Comparison of ENCODE assay signal across 7 cellular contexts in the genomic region with DNA sequence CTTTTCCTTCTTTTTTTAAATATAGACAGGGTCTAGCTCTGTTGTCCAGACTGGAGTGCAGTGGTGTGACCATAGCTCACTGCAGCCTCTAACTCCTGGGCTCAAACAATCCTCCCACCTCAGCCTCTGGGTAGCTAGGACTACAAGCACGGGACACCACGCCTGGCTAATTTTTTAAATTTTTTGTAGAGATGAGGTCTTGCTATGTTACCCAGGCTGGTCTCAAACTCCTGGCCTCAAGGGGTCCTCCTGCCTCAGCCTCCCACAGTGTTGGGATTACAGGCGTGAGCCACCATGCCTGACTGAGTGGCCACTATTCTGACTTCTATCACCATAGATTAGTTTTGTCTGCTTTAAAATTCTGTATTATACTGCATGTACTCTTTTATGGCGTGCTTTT.
DNase-seq lines count a peak whose midpoint lies in the region; ATAC-seq and TF ChIP-seq lines count a peak whose summit lies in the region.
"Not testable (repeated sequence)": the region's sequence is repeated elsewhere in the genome, so short reads cannot be mapped to it uniquely, and the experiment has no call there.

No MANE protein-coding gene starts in this region.

- not testable (repeated sequence) for H3K9ac ChIP-seq in fibroblast of lung (ENCODE audit: insufficient read depth, low read length); subcutaneous abdominal adipose tissue (ENCODE audit: low read length in 5 of 5)

- not testable (repeated sequence) for H3K27ac ChIP-seq in CD8-positive, alpha-beta T cell (ENCODE audit: low read depth, low read length)
- H3K27ac ChIP-seq in fibroblast of lung (ENCODE audit: insufficient read depth, low read length), result peak overlapping the region; percentile 84
- peak overlapping the region in 2 of 3 donors; percentile 80 to 95 for H3K27ac ChIP-seq in right lobe of liver
- H3K27ac ChIP-seq in osteoblast (ENCODE audit: low read depth, low read length), result peak overlapping the region; percentile 81
- H3K27ac ChIP-seq in subcutaneous abdominal adipose tissue (ENCODE audit: low read depth, low read length), result peak overlapping the region; percentile 81

- H3K4me3 ChIP-seq in CD8-positive, alpha-beta T cell (ENCODE audit: low read depth, low read length); fibroblast of lung (replicated peaks in 1 of 4; ENCODE audit: control extremely low read depth in 1 of 4, insufficient read depth in 1 of 4, low read depth in 3 of 4, low read length in 4 of 4); right lobe of liver; osteoblast (ENCODE audit: insufficient read depth, low read length); subcutaneous abdominal adipose tissue (ENCODE audit: low read depth in 1 of 5, low read length in 5 of 5): not testable (repeated sequence)

- H3K36me3 Mint-ChIP-seq in CD8-positive, alpha-beta T cell, result peaks cover 22% of the 10 kb centered on the region
- not testable (repeated sequence) for H3K36me3 Mint-ChIP-seq in activated naive CD4-positive, alpha-beta T cell treated with anti-CD3 and anti-CD28 coated beads, Interleukin-2, amount 50 U/mL, for 24 hours; chondrocyte (ENCODE audit: low read depth)

- peaks cover 51% of the 10 kb centered on the region for H3K4me1 Mint-ChIP-seq in CD8-positive, alpha-beta T cell (ENCODE audit: low read depth)
- peaks cover 63% of the 10 kb centered on the region for H3K4me1 Mint-ChIP-seq in activated naive CD4-positive, alpha-beta T cell treated with anti-CD3 and anti-CD28 coated beads, Interleukin-2, amount 50 U/mL, for 24 hours
- peaks cover 74% of the 10 kb centered on the region for H3K4me1 Mint-ChIP-seq in chondrocyte (ENCODE audit: low read depth)

- H3K79me2 ChIP-seq in fibroblast of lung (ENCODE audit: control insufficient read depth, insufficient read depth, low read length); osteoblast (ENCODE audit: insufficient read depth, low read length): not testable (repeated sequence)

- CTCF ChIA-PET in CD8-positive, alpha-beta T cell (lab: Charles Lee), result interaction anchor here (1.4 to 2.6 kb wide), 3 partner anchors 77 to 113 kb away, joined by 3 to 9 read pairs (median 8); no protein-coding TSS in a partner anchor

- H4K20me1 ChIP-seq in fibroblast of lung (ENCODE audit: control insufficient read depth, extremely low read depth, insufficient read depth, low read length); osteoblast (ENCODE audit: insufficient read depth, low read length): not testable (repeated sequence)

- not testable (repeated sequence) for DNase-seq in CD8-positive, alpha-beta T cell; fibroblast of lung (ENCODE audit: low read depth in 2 of 2); right lobe of liver; osteoblast (ENCODE audit: insufficient read length, low spot score, missing footprints)
- DNase-seq in chondrocyte (ENCODE audit: low spot score), result peak; percentile 14

- not testable (repeated sequence) for H3K4me3 Mint-ChIP-seq in CD8-positive, alpha-beta T cell; chondrocyte (ENCODE audit: unreplicated experiment)
- peak overlapping the region; percentile 12 for H3K4me3 Mint-ChIP-seq in activated naive CD4-positive, alpha-beta T cell treated with anti-CD3 and anti-CD28 coated beads, Interleukin-2, amount 50 U/mL, for 24 hours

- WGBS in right lobe of liver (ENCODE audit: insufficient coverage, low coverage, low lambda C conversion rate, missing lambda C conversion rate), result 86% methylated on average over 4 of the region's 4 CpGs

- H3K27me3 ChIP-seq in CD8-positive, alpha-beta T cell (ENCODE audit: insufficient read depth, low read length); fibroblast of lung (ENCODE audit: control insufficient read depth, insufficient read depth, low read length); right lobe of liver; osteoblast (ENCODE audit: insufficient read depth, low read length); subcutaneous abdominal adipose tissue (ENCODE audit: control insufficient read depth in 5 of 5, insufficient read depth in 4 of 5, low read length in 5 of 5): not testable (repeated sequence)

- POLR2A ChIA-PET in CD8-positive, alpha-beta T cell (lab: Charles Lee), result interaction anchor here (1.8 kb wide), 1 partner anchor 80 kb away, joined by 6 read pairs; a partner anchor contains a TSS

- intact Hi-C loops in CD8-positive, alpha-beta T cell (cut with DNase I, micrococcal nuclease), result loop anchor here (5.0 kb wide), 2 partner anchors 79 to 101 kb away; a partner anchor contains a TSS
- intact Hi-C loops in right lobe of liver (cut with DNase I), result not testable (repeated sequence)

- H3K9me3 ChIP-seq in CD8-positive, alpha-beta T cell (ENCODE audit: low read length); fibroblast of lung (ENCODE audit: control insufficient read depth, insufficient read depth, low read depth, low read length); right lobe of liver; osteoblast (ENCODE audit: low read depth, low read length); subcutaneous abdominal adipose tissue (ENCODE audit: control insufficient read depth in 5 of 5, low read length in 5 of 5): not testable (repeated sequence)

- not testable (repeated sequence) for TF ChIP-seq CTCF in CD8-positive, alpha-beta T cell (IDR thresholded peaks at IDR 0.05); chondrocyte (IDR thresholded peaks at IDR 0.05); fibroblast of lung (conservative IDR thresholded peaks at IDR 0.05 in 1 of 2, IDR thresholded peaks at IDR 0.05 in 1 of 2; ENCODE audit: low read depth in 1 of 2, low read length in 2 of 2); right lobe of liver (IDR thresholded peaks at IDR 0.05); osteoblast (IDR thresholded peaks at IDR 0.05; ENCODE audit: extremely low read depth, low read depth, low read length)

- H3K27me3 Mint-ChIP-seq in CD8-positive, alpha-beta T cell (ENCODE audit: low read depth); activated naive CD4-positive, alpha-beta T cell treated with anti-CD3 and anti-CD28 coated beads, Interleukin-2, amount 50 U/mL, for 24 hours; chondrocyte (ENCODE audit: low read depth): not testable (repeated sequence)

- H3K36me3 ChIP-seq in CD8-positive, alpha-beta T cell (ENCODE audit: insufficient read depth, low read length); fibroblast of lung (ENCODE audit: control insufficient read depth, insufficient read depth, low read length); right lobe of liver; osteoblast (ENCODE audit: insufficient read depth, low read length); subcutaneous abdominal adipose tissue (ENCODE audit: control insufficient read depth in 5 of 5, insufficient read depth in 5 of 5, low read length in 5 of 5): not testable (repeated sequence)

- not testable (repeated sequence) for H3K9me3 Mint-ChIP-seq in CD8-positive, alpha-beta T cell; activated naive CD4-positive, alpha-beta T cell treated with anti-CD3 and anti-CD28 coated beads, Interleukin-2, amount 50 U/mL, for 24 hours; chondrocyte (ENCODE audit: low read depth)

- peak overlapping the region; percentile 1 for H3K27ac Mint-ChIP-seq in CD8-positive, alpha-beta T cell
- peak overlapping the region; percentile 75 for H3K27ac Mint-ChIP-seq in activated naive CD4-positive, alpha-beta T cell treated with anti-CD3 and anti-CD28 coated beads, Interleukin-2, amount 50 U/mL, for 24 hours
- H3K27ac Mint-ChIP-seq in chondrocyte (ENCODE audit: unreplicated experiment), result peak overlapping the region; percentile 97

- H3K4me1 ChIP-seq in CD8-positive, alpha-beta T cell (ENCODE audit: insufficient read depth, low read length), result peaks cover 30% of the 10 kb centered on the region
- peaks cover 35% of the 10 kb centered on the region for H3K4me1 ChIP-seq in fibroblast of lung (ENCODE audit: control insufficient read depth, extremely low read depth, insufficient read depth, low read length)
- peaks cover 0 to 42% (median 16%) of the 10 kb centered on the region in 4 donors for H3K4me1 ChIP-seq in right lobe of liver
- H3K4me1 ChIP-seq in osteoblast (ENCODE audit: insufficient read depth, low read length), result peaks cover 55% of the 10 kb centered on the region
- H3K4me1 ChIP-seq in subcutaneous abdominal adipose tissue (ENCODE audit: control insufficient read depth in 5 of 5, insufficient read depth in 5 of 5, low read length in 5 of 5), result peaks cover 18 to 62% (median 55%) of the 10 kb centered on the region in 5 donors

- H3K4me2 ChIP-seq in fibroblast of lung (ENCODE audit: extremely low read depth, insufficient read depth, low read length); osteoblast (ENCODE audit: insufficient read depth, low read length): not testable (repeated sequence)

- H2AFZ ChIP-seq in fibroblast of lung (ENCODE audit: low read length); osteoblast (ENCODE audit: low read length): not testable (repeated sequence)

- ATAC-seq in CD8-positive, alpha-beta T cell; right lobe of liver: not testable (repeated sequence)

- TF ChIP-seq POLR2A in right lobe of liver (IDR thresholded peaks at IDR 0.05), result not testable (repeated sequence)

Comparison
In these comparisons a context has a peak if more than half of its experiments do, and no peak if none do; other contexts are left out.
1. H3K27ac Mint-ChIP-seq: peak in every context shown above with its lines; median percentile 97 in chondrocyte; 75 in activated naive CD4-positive, alpha-beta T cell treated with anti-CD3 and anti-CD28 coated beads, Interleukin-2, amount 50 U/mL, for 24 hours; 1 in CD8-positive, alpha-beta T cell.